In genomic region chr1:226737819-226738420, GRCh38 we compare ENCODE assay signal across 7 cellular contexts. TPM values are rescaled to one million over a fixed set of nuclear protein-coding genes. Genes with fewer than 3 reads are reported as not detected.
DNase-seq lines count a peak whose midpoint lies in the region; ATAC-seq, FAIRE-seq and TF ChIP-seq lines count a peak whose summit lies in the region.

No MANE protein-coding gene starts in this region.

- H3K9me3 ChIP-seq in adrenal gland (replicated peaks in 1 of 3): no peaks in the 10 kb centered on the region
- H3K9me3 ChIP-seq in right atrium auricular region: no peaks in the 10 kb centered on the region

- H3K27ac ChIP-seq in adrenal gland (peak overlapping the region in 3 of 5 donors; percentile 18 to 86 (median 71)), right atrium auricular region (peak overlapping the region; percentile 82 to 87)

- peak; percentile 41 for FAIRE-seq in GM12891 (lab: Jason Lieb, UNC)

- H3K27me3 ChIP-seq in adrenal gland (no peaks in the 10 kb centered on the region), right atrium auricular region (peaks cover 0 to 5% of the 10 kb centered on the region in 2 donors)

- 0 to 1% (median 0%) methylated on average over 3 to 49 of the region's 49 CpGs for WGBS in adrenal gland, 4 donors

- TF ChIP-seq CTCF in adrenal gland (IDR thresholded peaks at IDR 0.05) (no peak), right atrium auricular region (IDR thresholded peaks at IDR 0.05) (no peak)

- TF ChIP-seq POLR2A in GM12891 (IDR thresholded peaks at IDR 0.05; ENCODE audit: low read depth, low read length) (no peak), adrenal gland (IDR thresholded peaks at IDR 0.05) (peak in 1 of 2 donors; percentile 7)

- H3K36me3 ChIP-seq in adrenal gland (replicated peaks in 1 of 2) (peaks cover 0 to 10% of the 10 kb centered on the region in 2 donors), right atrium auricular region (peaks cover 10% of the 10 kb centered on the region)

- intact Hi-C loops in adrenal gland (cut with DNase I): loop anchor here in 1 of 2 donors (10.0 kb wide), 1 partner anchor 83 kb away; no protein-coding TSS in a partner anchor

- H3K4me1 ChIP-seq in adrenal gland (replicated peaks in 1 of 2) (peaks cover 0 to 30% of the 10 kb centered on the region in 2 donors), right atrium auricular region (peaks cover 0 to 33% of the 10 kb centered on the region in 2 donors)

- no peak for DNase-seq in GM12891 (ENCODE audit: insufficient read length, low spot score)
- peak; percentile 71 for DNase-seq in RPMI8226
- DNase-seq in adrenal gland: peak; percentile 35 to 63 (median 53)
- peak; percentile 68 for DNase-seq in right atrium auricular region (ENCODE audit: low spot score)
- peak; percentile 52 for DNase-seq in pons (ENCODE audit: low spot score)
- DNase-seq in H4 (ENCODE audit: low spot score): no peak

- H3K4me3 ChIP-seq in adrenal gland (peak overlapping the region; percentile 3 to 86 (median 52)), right atrium auricular region (peak overlapping the region; percentile 61 to 80)

- ATAC-seq in HG02798 (IDR thresholded peaks at IDR 0.05; ENCODE audit: poor library complexity, unreplicated experiment): peak; percentile 20

TF ChIP-seq in GM12891, 5 proteins besides CTCF, POLR2A, EP300 and RAD21:
- TF ChIP-seq POU2F2 (IDR thresholded peaks at IDR 0.05; ENCODE audit: low read depth, low read length) (0 out of 2 replicates have a peak, but pooled peaks have one; percentile 35), POLR2AphosphoS5 (IDR thresholded peaks at IDR 0.05; ENCODE audit: low read depth, low read length) (no peak), SPI1 (IDR thresholded peaks at IDR 0.05; ENCODE audit: low read depth, low read length) (no peak), TAF1 (IDR thresholded peaks at IDR 0.05; ENCODE audit: low read depth, low read length) (no peak), PAX5 (IDR thresholded peaks at IDR 0.05; ENCODE audit: insufficient read depth, low read length, severe bottlenecking) (no peak)

RNA-seq across cellular contexts. Expression of gene ITPKB, which starts 1.2 kb away (rescaled TPM):
- 15.8 TPM for polyA plus RNA-seq in GM12891 (2012; ENCODE audit: low read depth, missing spikeins)
- 10 to 100 TPM in 7 of 8 donors, 1 to 10 TPM in 1; 8.3 to 22.7 (median 14.6) TPM for total RNA-seq in adrenal gland
- 1 to 10 TPM; 3.0 to 8.3 (median 3.6) TPM for polyA plus RNA-seq in adrenal gland
- total RNA-seq in right atrium auricular region: 10 to 100 TPM; 10.8 to 11.0 TPM
- 1.9 and 2.1 TPM in 2 replicates for total RNA-seq in H4 (2014; rRNA removed; shearing (Covaris generic))

Comparison
In these comparisons a context has a peak if more than half of its experiments do, and no peak if none do; other contexts are left out.
1. DNase-seq: peak in RPMI8226 (single experiment), adrenal gland (7 of 7), right atrium auricular region (single experiment) and pons (single experiment); none in GM12891 (single experiment) and H4 (single experiment).